10 cellular contexts compared by ENCODE assay signal in the genomic region with DNA sequence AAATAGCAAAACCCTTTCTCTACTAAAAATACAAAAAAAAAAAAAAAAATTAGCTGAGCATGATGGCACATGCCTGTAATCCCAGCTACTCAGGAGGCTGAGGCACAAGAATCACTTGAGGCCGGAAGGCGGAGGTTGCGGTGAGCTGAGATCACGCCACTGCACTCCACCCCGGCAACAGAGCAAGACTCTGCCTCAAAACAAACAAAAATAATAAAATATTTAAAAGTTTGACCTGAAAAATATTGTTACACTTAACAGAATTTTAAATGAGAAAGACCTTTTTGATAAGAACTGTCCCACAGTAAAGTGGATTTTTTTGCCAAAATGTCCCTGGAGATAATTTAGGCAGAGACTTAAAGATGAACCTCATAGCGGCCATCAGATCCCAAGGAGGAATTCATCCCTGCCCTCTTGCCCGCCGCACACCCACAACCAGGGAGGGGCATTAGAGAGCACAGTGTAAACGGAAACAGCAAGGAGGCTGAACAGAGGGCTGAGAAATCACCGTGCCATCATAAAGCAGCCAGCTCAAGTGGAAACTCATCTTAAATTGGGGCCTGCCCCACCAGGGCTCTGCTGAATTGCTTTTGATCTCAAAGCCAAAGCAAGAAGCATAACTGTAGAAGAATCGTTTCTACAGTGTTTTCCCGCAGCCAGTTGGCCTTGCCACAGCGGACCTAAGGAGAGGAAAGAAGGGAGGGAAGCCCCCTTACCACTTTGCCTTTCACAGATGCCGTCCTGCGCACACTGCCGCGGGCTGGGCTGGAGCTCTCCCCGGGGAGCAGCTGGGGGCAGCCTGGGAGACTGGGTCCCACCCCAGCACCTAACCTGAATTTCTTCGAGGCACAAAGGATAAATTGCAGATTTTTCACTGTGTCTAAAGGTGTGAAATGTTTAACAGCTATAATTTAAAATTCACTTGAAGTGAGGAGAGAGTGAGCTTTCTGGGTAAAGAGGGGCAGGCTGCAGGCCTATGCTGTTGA. TPM values are rescaled to one million over a fixed set of nuclear protein-coding genes. Genes with fewer than 3 reads are reported as not detected.
DNase-seq lines count a peak whose midpoint lies in the region; ATAC-seq and TF ChIP-seq lines count a peak whose summit lies in the region.
"Had no signal": no experiment of that assay in that cellular context is flagged by ENCODE, and none has a peak within 500 bp of the region (broad histone marks: within the 10 kb centered on the region; RNA-seq: fewer than 3 reads in every experiment).

No MANE protein-coding gene starts in this region.

- H3K9me3 Mint-ChIP-seq in activated T-cell treated with anti-CD3 and anti-CD28 coated beads, Interleukin-2, amount 50 U/mL, for 4 hours: no peaks in the 10 kb centered on the region
- H3K9me3 Mint-ChIP-seq in activated T-helper 1 cell treated with anti-CD3 and anti-CD28 coated beads, Interleukin-12 subunit alpha, Interleukin-12 subunit beta, Interleukin-2, Interleukin-4 antibody, amounts not matched to agents 30 ng/mL and 10 ng/mL and 1 ng/mL, durations not matched to agents 14 hours and 24 hours and 36 hours: no peaks in the 10 kb centered on the region
- no peaks in the 10 kb centered on the region for H3K9me3 Mint-ChIP-seq in stimulated activated effector memory CD8-positive, alpha-beta T cell treated with anti-CD3 and anti-CD28 coated beads, Interleukin-12 subunit alpha, Interleukin-12 subunit beta, amount 100 ng/mL, for 72 hours
- H3K9me3 Mint-ChIP-seq: dendritic cell treated with granulocyte-macrophage colony-stimulating factor and Interleukin-4, amounts not matched to agents 40 ng/mL and 50 ng/mL, for 4 days had no signal

- H3K9ac ChIP-seq in PC-3 (ENCODE audit: low read length): no peak overlapping the region

- H3K27ac Mint-ChIP-seq in activated T-helper 1 cell treated with anti-CD3 and anti-CD28 coated beads, Interleukin-12 subunit alpha, Interleukin-12 subunit beta, Interleukin-2, Interleukin-4 antibody, amounts not matched to agents 30 ng/mL and 10 ng/mL and 1 ng/mL, durations not matched to agents 14 hours and 24 hours and 36 hours: peak overlapping the region; percentile 44
- H3K27ac Mint-ChIP-seq in stimulated activated effector memory CD8-positive, alpha-beta T cell treated with anti-CD3 and anti-CD28 coated beads, Interleukin-12 subunit alpha, Interleukin-12 subunit beta, amount 100 ng/mL, for 72 hours: no peak overlapping the region
- H3K27ac Mint-ChIP-seq: dendritic cell treated with granulocyte-macrophage colony-stimulating factor and Interleukin-4, amounts not matched to agents 40 ng/mL and 50 ng/mL, for 4 days had no signal

- no peaks in the 10 kb centered on the region for H3K9me3 ChIP-seq in PC-3 (ENCODE audit: low read length)

- no peak overlapping the region for H3K4me3 ChIP-seq in PC-3 (ENCODE audit: low read length)

- H3K36me3 ChIP-seq in PC-3 (ENCODE audit: low read depth, low read length): peaks cover 52% of the 10 kb centered on the region

- no peaks in the 10 kb centered on the region for H3F3A ChIP-seq in PC-3 (ENCODE audit: low read length, unreplicated experiment)

- peaks cover 7% of the 10 kb centered on the region; the same call in 1 of the 2 replicates for H3K4me1 ChIP-seq in PC-3 (ENCODE audit: insufficient read depth, low read length)

- no peak for DNase-seq in activated T-cell treated with anti-CD3 and anti-CD28 coated beads, Interleukin-2, amount 50 U/mL, for 4 hours
- DNase-seq in activated T-cell treated with anti-CD3 and anti-CD28 coated beads for 4 hours (no peak), PC-3 (no peak), NCI-H146 (lab: John Stamatoyannopoulos, UW) (no peak)
- DNase-seq in activated T-helper 1 cell treated with anti-CD3 and anti-CD28 coated beads, Interleukin-12 subunit alpha, Interleukin-12 subunit beta, Interleukin-2, Interleukin-4 antibody, amounts not matched to agents 30 ng/mL and 10 ng/mL and 1 ng/mL, durations not matched to agents 14 hours and 24 hours and 36 hours (ENCODE audit: low spot score): no peak
- DNase-seq in stimulated activated effector memory CD8-positive, alpha-beta T cell treated with anti-CD3 and anti-CD28 coated beads, Interleukin-12 subunit alpha, Interleukin-12 subunit beta, amount 100 ng/mL, for 72 hours (ENCODE audit: low spot score in 2 of 2): no peak
- DNase-seq: NCI-H1105 had no signal

- peak; percentile 51 to 56 for ATAC-seq in activated T-cell treated with anti-CD3 and anti-CD28 coated beads, Interleukin-2, amount 50 U/mL, for 4 hours
- ATAC-seq in HG02759 (IDR thresholded peaks at IDR 0.05; ENCODE audit: unreplicated experiment) (peak; percentile 49), GM18498 (IDR thresholded peaks at IDR 0.05; ENCODE audit: unreplicated experiment) (no peak), PC-3 (no peak)
- peak; percentile 55 for ATAC-seq in stimulated activated effector memory CD8-positive, alpha-beta T cell treated with anti-CD3 and anti-CD28 coated beads, Interleukin-12 subunit alpha, Interleukin-12 subunit beta, amount 100 ng/mL, for 72 hours

- no peak for TF ChIP-seq CTCF in PC-3 (conservative IDR thresholded peaks at IDR 0.05; ENCODE audit: low read depth, low read length)

- H3K27ac ChIP-seq in PC-3 (ENCODE audit: low read length): no peak overlapping the region

- H3K4me1 Mint-ChIP-seq in activated T-cell treated with anti-CD3 and anti-CD28 coated beads, Interleukin-2, amount 50 U/mL, for 4 hours (ENCODE audit: low read depth): peaks cover 31% of the 10 kb centered on the region
- H3K4me1 Mint-ChIP-seq in activated T-helper 1 cell treated with anti-CD3 and anti-CD28 coated beads, Interleukin-12 subunit alpha, Interleukin-12 subunit beta, Interleukin-2, Interleukin-4 antibody, amounts not matched to agents 30 ng/mL and 10 ng/mL and 1 ng/mL, durations not matched to agents 14 hours and 24 hours and 36 hours (ENCODE audit: low read depth): peaks cover 38% of the 10 kb centered on the region
- peaks cover 15% of the 10 kb centered on the region for H3K4me1 Mint-ChIP-seq in stimulated activated effector memory CD8-positive, alpha-beta T cell treated with anti-CD3 and anti-CD28 coated beads, Interleukin-12 subunit alpha, Interleukin-12 subunit beta, amount 100 ng/mL, for 72 hours

- no peaks in the 10 kb centered on the region for H3K9me2 ChIP-seq in PC-3 (replicated peaks; ENCODE audit: low read length)

- POLR2A ChIA-PET in PC-3 (lab: Charles Lee; ENCODE audit: unreplicated experiment): no interaction called here

- H3K27me3 Mint-ChIP-seq in activated T-cell treated with anti-CD3 and anti-CD28 coated beads, Interleukin-2, amount 50 U/mL, for 4 hours (ENCODE audit: low read depth): no peaks in the 10 kb centered on the region
- H3K27me3 Mint-ChIP-seq in activated T-helper 1 cell treated with anti-CD3 and anti-CD28 coated beads, Interleukin-12 subunit alpha, Interleukin-12 subunit beta, Interleukin-2, Interleukin-4 antibody, amounts not matched to agents 30 ng/mL and 10 ng/mL and 1 ng/mL, durations not matched to agents 14 hours and 24 hours and 36 hours (ENCODE audit: insufficient read depth): no peaks in the 10 kb centered on the region
- H3K27me3 Mint-ChIP-seq: dendritic cell treated with granulocyte-macrophage colony-stimulating factor and Interleukin-4, amounts not matched to agents 40 ng/mL and 50 ng/mL, for 4 days had no signal

- peaks cover 29% of the 10 kb centered on the region for H3K36me3 Mint-ChIP-seq in activated T-cell treated with anti-CD3 and anti-CD28 coated beads, Interleukin-2, amount 50 U/mL, for 4 hours (ENCODE audit: insufficient read depth)
- H3K36me3 Mint-ChIP-seq in activated T-helper 1 cell treated with anti-CD3 and anti-CD28 coated beads, Interleukin-12 subunit alpha, Interleukin-12 subunit beta, Interleukin-2, Interleukin-4 antibody, amounts not matched to agents 30 ng/mL and 10 ng/mL and 1 ng/mL, durations not matched to agents 14 hours and 24 hours and 36 hours (ENCODE audit: low read depth): peaks cover 42% of the 10 kb centered on the region
- H3K36me3 Mint-ChIP-seq in stimulated activated effector memory CD8-positive, alpha-beta T cell treated with anti-CD3 and anti-CD28 coated beads, Interleukin-12 subunit alpha, Interleukin-12 subunit beta, amount 100 ng/mL, for 72 hours: peaks cover 96% of the 10 kb centered on the region

- CTCF ChIA-PET in PC-3 (lab: Charles Lee): no interaction called here

- H3K27me3 ChIP-seq in PC-3 (ENCODE audit: low read length): no peaks in the 10 kb centered on the region

- no TSS peak for BruUV-seq in PC-3 (replicated peaks; lab: Mats Ljungman, UMichigan)

- intact Hi-C loops in activated T-helper 1 cell treated with anti-CD3 and anti-CD28 coated beads, Interleukin-12 subunit alpha, Interleukin-12 subunit beta, Interleukin-2, Interleukin-4 antibody, amounts not matched to agents 30 ng/mL and 10 ng/mL and 1 ng/mL, durations not matched to agents 14 hours and 24 hours and 36 hours (cut with micrococcal nuclease): no loop called here
- intact Hi-C loops in PC-3 (cut with micrococcal nuclease): no loop called here

- no peak overlapping the region for H3K4me3 Mint-ChIP-seq in activated T-cell treated with anti-CD3 and anti-CD28 coated beads, Interleukin-2, amount 50 U/mL, for 4 hours
- no peak overlapping the region for H3K4me3 Mint-ChIP-seq in activated T-helper 1 cell treated with anti-CD3 and anti-CD28 coated beads, Interleukin-12 subunit alpha, Interleukin-12 subunit beta, Interleukin-2, Interleukin-4 antibody, amounts not matched to agents 30 ng/mL and 10 ng/mL and 1 ng/mL, durations not matched to agents 14 hours and 24 hours and 36 hours
- H3K4me3 Mint-ChIP-seq in stimulated activated effector memory CD8-positive, alpha-beta T cell treated with anti-CD3 and anti-CD28 coated beads, Interleukin-12 subunit alpha, Interleukin-12 subunit beta, amount 100 ng/mL, for 72 hours: no peak overlapping the region
- H3K4me3 Mint-ChIP-seq: dendritic cell treated with granulocyte-macrophage colony-stimulating factor and Interleukin-4, amounts not matched to agents 40 ng/mL and 50 ng/mL, for 4 days had no signal

- H3K79me2 ChIP-seq in PC-3 (ENCODE audit: low read length): peaks cover 5% of the 10 kb centered on the region; the same call in 1 of the 2 replicates

- H4K20me1 ChIP-seq in PC-3 (ENCODE audit: low read length): no peaks in the 10 kb centered on the region

- no peak overlapping the region for H2AFZ ChIP-seq in PC-3 (ENCODE audit: low read length)

- no peak overlapping the region for H3K4me2 ChIP-seq in PC-3 (ENCODE audit: low read length)

RNA-seq across cellular contexts. Expression of a gene that starts 52.0 kb away (rescaled TPM):
- total RNA-seq in activated T-cell treated with anti-CD3 and anti-CD28 coated beads, Interleukin-2, amount 50 U/mL, for 4 hours: under 1 TPM; 0.28 to 0.92 (median 0.46) TPM
- 0.39 and 0.81 TPM in 2 replicates for total RNA-seq in activated T-helper 1 cell treated with anti-CD3 and anti-CD28 coated beads, Interleukin-12 subunit alpha, Interleukin-12 subunit beta, Interleukin-2, Interleukin-4 antibody, amounts not matched to agents 30 ng/mL and 10 ng/mL and 1 ng/mL, durations not matched to agents 14 hours and 24 hours and 36 hours
- total RNA-seq in PC-3 (2014; rRNA removed): 30.2 and 31.8 TPM in 2 replicates

Comparison
In these comparisons a context has a peak if more than half of its experiments do, and no peak if none do; other contexts are left out.
1. ATAC-seq: peak in activated T-cell treated with anti-CD3 and anti-CD28 coated beads, Interleukin-2, amount 50 U/mL, for 4 hours (2 of 2), HG02759 (single experiment) and stimulated activated effector memory CD8-positive, alpha-beta T cell treated with anti-CD3 and anti-CD28 coated beads, Interleukin-12 subunit alpha, Interleukin-12 subunit beta, amount 100 ng/mL, for 72 hours (single experiment); none in GM18498 (single experiment) and PC-3 (single experiment).
2. RNA of a gene that starts 52.0 kb away (total RNA-seq): 30.2 to 31.8 TPM in PC-3; 0.28 to 0.92 TPM in activated T-cell treated with anti-CD3 and anti-CD28 coated beads, Interleukin-2, amount 50 U/mL, for 4 hours and 0.39 to 0.81 TPM in activated T-helper 1 cell treated with anti-CD3 and anti-CD28 coated beads, Interleukin-12 subunit alpha, Interleukin-12 subunit beta, Interleukin-2, Interleukin-4 antibody, amounts not matched to agents 30 ng/mL and 10 ng/mL and 1 ng/mL, durations not matched to agents 14 hours and 24 hours and 36 hours; every median in the first group is over 10 times any median in the second.